Comparison of ENCODE assay signal across 8 cellular contexts in genomic region chr11:76918941-76919386, GRCh38. TPM values are rescaled to one million over a fixed set of nuclear protein-coding genes. Genes with fewer than 3 reads are reported as not detected.
DNase-seq lines count a peak whose midpoint lies in the region; ATAC-seq and TF ChIP-seq lines count a peak whose summit lies in the region.

No MANE protein-coding gene starts in this region.

- DNase-seq in DMS114 treated with DMSO at 0.1 percent for 48 hours (lab: John Stamatoyannopoulos, UW; ENCODE audit: unreplicated experiment) = peak; percentile 59
- peak; percentile 39 for DNase-seq in Jurkat, Clone E6-1 (ENCODE audit: low read depth, low spot score)
- DNase-seq in NOMO-1 treated with dmso at 0.1 percent for 144 hours (lab: John Stamatoyannopoulos, UW; ENCODE audit: unreplicated experiment) = peak; percentile 1
- DNase-seq in caudate nucleus (lab: John Stamatoyannopoulos, UW) = peak in 16 of 61 donors; percentile 0 to 45 (median 12)
- DNase-seq in left kidney (ENCODE audit: low read depth, low spot score) = peak; percentile 81
- no peak for DNase-seq in thoracic aorta (ENCODE audit: low spot score)
- DNase-seq in activated T-helper 1 cell treated with anti-CD3 and anti-CD28 coated beads, Interleukin-12 subunit alpha, Interleukin-12 subunit beta, Interleukin-2, Interleukin-4 antibody, amounts not matched to agents 30 ng/mL and 10 ng/mL and 1 ng/mL, durations not matched to agents 14 hours and 24 hours and 36 hours (ENCODE audit: low spot score) = no peak
- no peak for DNase-seq in stimulated activated CD4-positive, alpha-beta T cell treated with anti-CD3 and anti-CD28 coated beads, Interleukin-12 subunit alpha, Interleukin-12 subunit beta, amount 100 ng/mL, for 4 hours

- peaks cover 0 to 4% of the 10 kb centered on the region in 2 donors for H3K4me1 ChIP-seq in thoracic aorta (ENCODE audit: control insufficient read depth in 1 of 2, low read depth in 2 of 2)

- peak; percentile 57 for TF ChIP-seq CTCF in thoracic aorta (IDR thresholded peaks at IDR 0.05)

- H3K27me3 ChIP-seq in thoracic aorta (replicated peaks; ENCODE audit: insufficient read depth) = no peaks in the 10 kb centered on the region

- ATAC-seq in thoracic aorta (ENCODE audit: insufficient number of reproducible peaks, low FRiP score, low read depth) = peak; percentile 63

- H3K9me3 ChIP-seq in thoracic aorta = no peaks in the 10 kb centered on the region

- H3K36me3 Mint-ChIP-seq in activated T-helper 1 cell treated with anti-CD3 and anti-CD28 coated beads, Interleukin-12 subunit alpha, Interleukin-12 subunit beta, Interleukin-2, Interleukin-4 antibody, amounts not matched to agents 30 ng/mL and 10 ng/mL and 1 ng/mL, durations not matched to agents 14 hours and 24 hours and 36 hours (ENCODE audit: low read depth) = no peaks in the 10 kb centered on the region

- H3K4me3 Mint-ChIP-seq in activated T-helper 1 cell treated with anti-CD3 and anti-CD28 coated beads, Interleukin-12 subunit alpha, Interleukin-12 subunit beta, Interleukin-2, Interleukin-4 antibody, amounts not matched to agents 30 ng/mL and 10 ng/mL and 1 ng/mL, durations not matched to agents 14 hours and 24 hours and 36 hours = no peak overlapping the region

- no peaks in the 10 kb centered on the region for H3K9me3 Mint-ChIP-seq in activated T-helper 1 cell treated with anti-CD3 and anti-CD28 coated beads, Interleukin-12 subunit alpha, Interleukin-12 subunit beta, Interleukin-2, Interleukin-4 antibody, amounts not matched to agents 30 ng/mL and 10 ng/mL and 1 ng/mL, durations not matched to agents 14 hours and 24 hours and 36 hours

- peaks cover 14% of the 10 kb centered on the region for H3K4me1 Mint-ChIP-seq in activated T-helper 1 cell treated with anti-CD3 and anti-CD28 coated beads, Interleukin-12 subunit alpha, Interleukin-12 subunit beta, Interleukin-2, Interleukin-4 antibody, amounts not matched to agents 30 ng/mL and 10 ng/mL and 1 ng/mL, durations not matched to agents 14 hours and 24 hours and 36 hours (ENCODE audit: low read depth)

- peaks cover 2% of the 10 kb centered on the region for H3K27me3 Mint-ChIP-seq in activated T-helper 1 cell treated with anti-CD3 and anti-CD28 coated beads, Interleukin-12 subunit alpha, Interleukin-12 subunit beta, Interleukin-2, Interleukin-4 antibody, amounts not matched to agents 30 ng/mL and 10 ng/mL and 1 ng/mL, durations not matched to agents 14 hours and 24 hours and 36 hours (ENCODE audit: insufficient read depth)

- no peak overlapping the region for H3K4me3 ChIP-seq in Jurkat, Clone E6-1 (ENCODE audit: low read length)
- H3K4me3 ChIP-seq in thoracic aorta = peak overlapping the region; percentile 18

- intact Hi-C loops in activated T-helper 1 cell treated with anti-CD3 and anti-CD28 coated beads, Interleukin-12 subunit alpha, Interleukin-12 subunit beta, Interleukin-2, Interleukin-4 antibody, amounts not matched to agents 30 ng/mL and 10 ng/mL and 1 ng/mL, durations not matched to agents 14 hours and 24 hours and 36 hours (cut with micrococcal nuclease) = loop anchor here (1.0 kb wide), 5 partner anchors 59 to 197 kb away; partner anchors contain the start of gene ACER3

- H3K27ac ChIP-seq in caudate nucleus (ENCODE audit: low read depth, low read length) (peak overlapping the region; percentile 68), thoracic aorta (no peak overlapping the region)

- H3K36me3 ChIP-seq in thoracic aorta = no peaks in the 10 kb centered on the region

- no peak overlapping the region for H3K27ac Mint-ChIP-seq in activated T-helper 1 cell treated with anti-CD3 and anti-CD28 coated beads, Interleukin-12 subunit alpha, Interleukin-12 subunit beta, Interleukin-2, Interleukin-4 antibody, amounts not matched to agents 30 ng/mL and 10 ng/mL and 1 ng/mL, durations not matched to agents 14 hours and 24 hours and 36 hours

RNA-seq across cellular contexts. Expression of gene ACER3, which starts 58.2 kb away (rescaled TPM):
- polyA plus RNA-seq in Jurkat, Clone E6-1 (2012; ENCODE audit: insufficient read depth, insufficient read length) = 5.0 TPM
- 10 to 100 TPM in 1 of 2 donors, 1 to 10 TPM in 1; 7.0 to 24.7 TPM for total RNA-seq in thoracic aorta
- total RNA-seq in activated T-helper 1 cell treated with anti-CD3 and anti-CD28 coated beads, Interleukin-12 subunit alpha, Interleukin-12 subunit beta, Interleukin-2, Interleukin-4 antibody, amounts not matched to agents 30 ng/mL and 10 ng/mL and 1 ng/mL, durations not matched to agents 14 hours and 24 hours and 36 hours = 9.9 and 12.2 TPM in 2 replicates

Comparison
In these comparisons a context has a peak if more than half of its experiments do, and no peak if none do; other contexts are left out.
1. DNase-seq: peak in DMS114 treated with DMSO at 0.1 percent for 48 hours (single experiment), Jurkat, Clone E6-1 (single experiment), NOMO-1 treated with dmso at 0.1 percent for 144 hours (single experiment) and left kidney (single experiment); none in thoracic aorta (single experiment), activated T-helper 1 cell treated with anti-CD3 and anti-CD28 coated beads, Interleukin-12 subunit alpha, Interleukin-12 subunit beta, Interleukin-2, Interleukin-4 antibody, amounts not matched to agents 30 ng/mL and 10 ng/mL and 1 ng/mL, durations not matched to agents 14 hours and 24 hours and 36 hours (single experiment) and stimulated activated CD4-positive, alpha-beta T cell treated with anti-CD3 and anti-CD28 coated beads, Interleukin-12 subunit alpha, Interleukin-12 subunit beta, amount 100 ng/mL, for 4 hours (single experiment).